21 cellular contexts compared by ENCODE assay signal in genomic region chr10:75709830-75710229, GRCh38.
DNase-seq lines count a peak whose midpoint lies in the region; ATAC-seq, FAIRE-seq and TF ChIP-seq lines count a peak whose summit lies in the region.
"Had no signal": no experiment of that assay in that cellular context is flagged by ENCODE, and none has a peak within 500 bp of the region (broad histone marks: within the 10 kb centered on the region; RNA-seq: fewer than 3 reads in every experiment).

No MANE protein-coding gene starts in this region.

- H3K9me3 ChIP-seq in right lobe of liver (no peaks in the 10 kb centered on the region), HepG2 (ENCODE audit: low read length) (no peaks in the 10 kb centered on the region), kidney (ENCODE audit: control insufficient read depth in 1 of 2, low read length in 2 of 2) (no peaks in the 10 kb centered on the region)
- H3K9me3 ChIP-seq: A549; BLaER1 treated with 17β-estradiol and CSF1 and Interleukin-3, amounts not matched to agents 10 nM and 100 nM; Caco-2 had no signal

- ATAC-seq in right lobe of liver (peak; percentile 35 to 52 (median 45)), HepG2 (no peak)
- ATAC-seq: A549; CD8-positive, alpha-beta T cell had no signal

- no peak overlapping the region for H2AFZ ChIP-seq in HepG2 (ENCODE audit: low read length)

- no peaks in the 10 kb centered on the region for H3K79me2 ChIP-seq in HepG2 (ENCODE audit: insufficient read depth, low read length)

- no peak for TF ChIP-seq EP300 in HepG2 (IDR thresholded peaks at IDR 0.05; ENCODE audit: low read depth in 2 of 2, low read length in 2 of 2)
- TF ChIP-seq EP300 in HepG2 (CRISPR knock-in tag; IDR thresholded peaks at IDR 0.05; ENCODE audit: borderline replicate concordance), result no peak

- TF ChIP-seq POLR2A in right lobe of liver (IDR thresholded peaks at IDR 0.05), result no peak
- TF ChIP-seq POLR2A in HepG2 (IDR thresholded peaks at IDR 0.05; ENCODE audit: insufficient read depth in 1 of 2, low read depth in 2 of 2, low read length in 2 of 2), result no peak

- intact Hi-C loops in right lobe of liver (cut with DNase I), result no loop called here
- intact Hi-C loops in HepG2 (cut with micrococcal nuclease; ENCODE audit: unreplicated experiment), result no loop called here
- intact Hi-C loops in kidney (cut with DNase I), result no loop called here
- intact Hi-C loops in activated T-helper 1 cell treated with anti-CD3 and anti-CD28 coated beads, Interleukin-12 subunit alpha, Interleukin-12 subunit beta, Interleukin-2, Interleukin-4 antibody, amounts not matched to agents 30 ng/mL and 10 ng/mL and 1 ng/mL, durations not matched to agents 14 hours and 24 hours and 36 hours (cut with micrococcal nuclease), result no loop called here

- H3K9me3 Mint-ChIP-seq in nephron, result no peaks in the 10 kb centered on the region
- no peaks in the 10 kb centered on the region for H3K9me3 Mint-ChIP-seq in activated T-helper 1 cell treated with anti-CD3 and anti-CD28 coated beads, Interleukin-12 subunit alpha, Interleukin-12 subunit beta, Interleukin-2, Interleukin-4 antibody, amounts not matched to agents 30 ng/mL and 10 ng/mL and 1 ng/mL, durations not matched to agents 14 hours and 24 hours and 36 hours
- H3K9me3 Mint-ChIP-seq: CD4-positive, alpha-beta T cell; CD8-positive, alpha-beta T cell had no signal

- H3K4me1 Mint-ChIP-seq in nephron, result peaks cover 36% of the 10 kb centered on the region
- H3K4me1 Mint-ChIP-seq in activated T-helper 1 cell treated with anti-CD3 and anti-CD28 coated beads, Interleukin-12 subunit alpha, Interleukin-12 subunit beta, Interleukin-2, Interleukin-4 antibody, amounts not matched to agents 30 ng/mL and 10 ng/mL and 1 ng/mL, durations not matched to agents 14 hours and 24 hours and 36 hours (ENCODE audit: low read depth), result no peaks in the 10 kb centered on the region
- H3K4me1 Mint-ChIP-seq: B cell had no signal

- H3K27ac ChIP-seq in right lobe of liver (no peak overlapping the region), HepG2 (ENCODE audit: extremely low read length, insufficient read depth, low read length) (no peak overlapping the region), kidney (ENCODE audit: low read depth in 2 of 2, low read length in 2 of 2) (peak overlapping the region; percentile 17 to 27)
- H3K27ac ChIP-seq: 22Rv1; A549; BLaER1 treated with 17β-estradiol and CSF1 and Interleukin-3, amounts not matched to agents 10 nM and 100 nM; C4-2B had no signal

- H3K4me3 Mint-ChIP-seq in nephron, result no peak overlapping the region
- no peak overlapping the region for H3K4me3 Mint-ChIP-seq in activated T-helper 1 cell treated with anti-CD3 and anti-CD28 coated beads, Interleukin-12 subunit alpha, Interleukin-12 subunit beta, Interleukin-2, Interleukin-4 antibody, amounts not matched to agents 30 ng/mL and 10 ng/mL and 1 ng/mL, durations not matched to agents 14 hours and 24 hours and 36 hours
- H3K4me3 Mint-ChIP-seq: B cell; CD4-positive, alpha-beta T cell; CD8-positive, alpha-beta T cell had no signal

- H3K36me3 ChIP-seq in right lobe of liver (no peaks in the 10 kb centered on the region), HepG2 (replicated peaks in 1 of 2; ENCODE audit: control insufficient read depth in 1 of 2, insufficient read depth in 2 of 2, low read length in 2 of 2) (no peaks in the 10 kb centered on the region), kidney (ENCODE audit: control insufficient read depth in 1 of 2, insufficient read depth in 2 of 2, low read length in 2 of 2) (no peaks in the 10 kb centered on the region)
- H3K36me3 ChIP-seq: BLaER1 treated with 17β-estradiol and CSF1 and Interleukin-3, amounts not matched to agents 10 nM and 100 nM had no signal

- no peak for TF ChIP-seq RAD21 in HepG2 (CRISPR knock-in tag; IDR thresholded peaks at IDR 0.05)

- TF ChIP-seq CTCF in right lobe of liver (IDR thresholded peaks at IDR 0.05) (no peak), HepG2 (CRISPR knock-in tag; IDR thresholded peaks at IDR 0.05) (no peak), kidney (IDR thresholded peaks at IDR 0.05; ENCODE audit: borderline replicate concordance, extremely low read depth, insufficient read depth) (no peak), nephron (IDR thresholded peaks at IDR 0.05; ENCODE audit: unreplicated experiment in 3 of 3) (no peak)

- H3K4me3 ChIP-seq in right lobe of liver, result no peak overlapping the region
- H3K4me3 ChIP-seq in HepG2 (replicated peaks in 1 of 3; ENCODE audit: insufficient read depth in 1 of 3, low read depth in 2 of 3, low read length in 3 of 3), result no peak overlapping the region
- H3K4me3 ChIP-seq in kidney (ENCODE audit: low read length in 2 of 2), result peak overlapping the region in 1 of 2 donors; percentile 2
- H3K4me3 ChIP-seq: A549; BLaER1 treated with 17β-estradiol and CSF1 and Interleukin-3, amounts not matched to agents 10 nM and 100 nM had no signal

- in situ Hi-C loops in HepG2 (cut with HindIII; ENCODE audit: extremely low pct_ligation_motif_present, low pct_unique_long_range_greater_than_20kb), result no loop called here

- BruUV-seq in HepG2 (replicated peaks; lab: Mats Ljungman, UMichigan), result no TSS peak

- H3K4me2 ChIP-seq in HepG2 (ENCODE audit: low read depth, low read length), result no peak overlapping the region
- H3K4me2 ChIP-seq: A549; BLaER1 treated with 17β-estradiol and CSF1 and Interleukin-3, amounts not matched to agents 10 nM and 100 nM had no signal

- FAIRE-seq in HepG2 (lab: Jason Lieb, UNC) (no peak), kidney (lab: Jason Lieb, UNC) (no peak)
- FAIRE-seq: A549, D721Med, G401.6, GM19239 had no signal

- POLR2A ChIA-PET in HepG2 (lab: Yijun Ruan, JAX), result no interaction called here

- peaks cover 47% of the 10 kb centered on the region for H3K27me3 Mint-ChIP-seq in nephron (ENCODE audit: low read depth)
- H3K27me3 Mint-ChIP-seq in activated T-helper 1 cell treated with anti-CD3 and anti-CD28 coated beads, Interleukin-12 subunit alpha, Interleukin-12 subunit beta, Interleukin-2, Interleukin-4 antibody, amounts not matched to agents 30 ng/mL and 10 ng/mL and 1 ng/mL, durations not matched to agents 14 hours and 24 hours and 36 hours (ENCODE audit: insufficient read depth), result peaks cover 12% of the 10 kb centered on the region

- no peaks in the 10 kb centered on the region for H3K27me3 ChIP-seq in right lobe of liver
- H3K27me3 ChIP-seq in HepG2 (ENCODE audit: control insufficient read depth in 1 of 2, insufficient read depth in 2 of 2, low read length in 2 of 2), result no peaks in the 10 kb centered on the region
- H3K27me3 ChIP-seq: BLaER1 treated with 17β-estradiol and CSF1 and Interleukin-3, amounts not matched to agents 10 nM and 100 nM had no signal

- peak overlapping the region; percentile 10 to 62 (median 57) for H3K27ac Mint-ChIP-seq in nephron
- H3K27ac Mint-ChIP-seq in activated T-helper 1 cell treated with anti-CD3 and anti-CD28 coated beads, Interleukin-12 subunit alpha, Interleukin-12 subunit beta, Interleukin-2, Interleukin-4 antibody, amounts not matched to agents 30 ng/mL and 10 ng/mL and 1 ng/mL, durations not matched to agents 14 hours and 24 hours and 36 hours, result no peak overlapping the region
- H3K27ac Mint-ChIP-seq: B cell; CD4-positive, alpha-beta T cell; CD8-positive, alpha-beta T cell had no signal

- H3K36me3 Mint-ChIP-seq in nephron (ENCODE audit: low read depth), result no peaks in the 10 kb centered on the region
- H3K36me3 Mint-ChIP-seq in activated T-helper 1 cell treated with anti-CD3 and anti-CD28 coated beads, Interleukin-12 subunit alpha, Interleukin-12 subunit beta, Interleukin-2, Interleukin-4 antibody, amounts not matched to agents 30 ng/mL and 10 ng/mL and 1 ng/mL, durations not matched to agents 14 hours and 24 hours and 36 hours (ENCODE audit: low read depth), result no peaks in the 10 kb centered on the region
- H3K36me3 Mint-ChIP-seq: CD8-positive, alpha-beta T cell had no signal

- WGBS in right lobe of liver (ENCODE audit: insufficient coverage, low coverage, low lambda C conversion rate, missing lambda C conversion rate), result 45% methylated on average over 3 of the region's 3 CpGs
- 90% methylated on average over 3 of the region's 3 CpGs for WGBS in HepG2 (ENCODE audit: low lambda C conversion rate)

- DNase-seq in right lobe of liver, result no peak
- DNase-seq in HepG2 (ENCODE audit: low spot score), result no peak
- no peak for DNase-seq in kidney
- no peak for DNase-seq in activated T-helper 1 cell treated with anti-CD3 and anti-CD28 coated beads, Interleukin-12 subunit alpha, Interleukin-12 subunit beta, Interleukin-2, Interleukin-4 antibody, amounts not matched to agents 30 ng/mL and 10 ng/mL and 1 ng/mL, durations not matched to agents 14 hours and 24 hours and 36 hours (ENCODE audit: low spot score)
- no peak for DNase-seq in activated effector memory CD4-positive, alpha-beta T cell treated with Interleukin-2 at 50 U/mL for 16 hours
- no peak for DNase-seq in activated effector memory CD4-positive, alpha-beta T cell treated with anti-CD3 and anti-CD28 coated beads, Interleukin-2, amount 50 U/mL, for 16 hours
- DNase-seq: AML-193; Caco-2; Calu3; CD4-positive, alpha-beta T cell; CD8-positive, alpha-beta T cell; GF-D8 had no signal

- no peaks in the 10 kb centered on the region for H4K20me1 ChIP-seq in HepG2 (ENCODE audit: insufficient read depth, low read length)
- H4K20me1 ChIP-seq: BLaER1 treated with 17β-estradiol and CSF1 and Interleukin-3, amounts not matched to agents 10 nM and 100 nM had no signal

- H3K9ac ChIP-seq in HepG2 (ENCODE audit: insufficient read depth, low read depth, low read length) (no peak overlapping the region), kidney (ENCODE audit: low read length in 2 of 2) (no peak overlapping the region)
- H3K9ac ChIP-seq: BLaER1 treated with 17β-estradiol and CSF1 and Interleukin-3, amounts not matched to agents 10 nM and 100 nM had no signal

- CTCF ChIA-PET in HepG2 (lab: Yijun Ruan, JAX; ENCODE audit: low intra/inter-chr PET ratio, low total read pairs), result no interaction called here

- H3K4me1 ChIP-seq in right lobe of liver (peaks cover 0 to 4% (median 2%) of the 10 kb centered on the region in 4 donors), HepG2 (ENCODE audit: insufficient read depth, low read length) (no peaks in the 10 kb centered on the region), kidney (ENCODE audit: control insufficient read depth in 1 of 2, insufficient read depth in 1 of 2, low read depth in 1 of 2, low read length in 2 of 2) (peaks cover 13 to 14% of the 10 kb centered on the region in 2 donors)
- H3K4me1 ChIP-seq: A549, Caco-2 had no signal

TF ChIP-seq in HepG2, 621 proteins besides CTCF, POLR2A, EP300 and RAD21 (continues in another document):
- no peak for TF ChIP-seq MLX (CRISPR knock-in tag; IDR thresholded peaks at IDR 0.05)
- no peak for TF ChIP-seq ZNF317 (CRISPR knock-in tag; IDR thresholded peaks at IDR 0.05)

Comparison
In these comparisons a context has a peak if more than half of its experiments do, and no peak if none do; other contexts are left out.
1. H3K27ac ChIP-seq: peak in kidney (2 of 2); none in right lobe of liver (0 of 3) and HepG2 (single experiment).